ENCODE assay signal across 13 cellular contexts in genomic region chr16:10312784-10313724, GRCh38.
DNase-seq lines count a peak whose midpoint lies in the region; ATAC-seq, FAIRE-seq and TF ChIP-seq lines count a peak whose summit lies in the region.
"Had no signal": no experiment of that assay in that cellular context is flagged by ENCODE, and none has a peak within 500 bp of the region (broad histone marks: within the 10 kb centered on the region; RNA-seq: fewer than 3 reads in every experiment).

No MANE protein-coding gene starts in this region.

- DNase-seq in GM12864 (ENCODE audit: low read depth) (peak; percentile 61), GM12878 (ENCODE audit: low read depth, low spot score) (peak; percentile 80), breast epithelium (ENCODE audit: low spot score in 2 of 2) (no peak)
- no peak for DNase-seq in stimulated activated naive CD8-positive, alpha-beta T cell treated with anti-CD3 and anti-CD28 coated beads, Interleukin-15, Interleukin-2, amounts not matched to agents 100 U/mL and 50 U/mL, for 24 hours
- no peak for DNase-seq in stimulated activated CD4-positive, alpha-beta T cell treated with anti-CD3 and anti-CD28 coated beads, Interleukin-2, amount 100 ng/mL, for 48 hours
- no peak for DNase-seq in activated effector memory CD4-positive, alpha-beta T cell treated with Interleukin-2 at 50 U/mL for 16 hours
- DNase-seq: activated T-cell treated with anti-CD3 and anti-CD28 coated beads, Interleukin-2, amount 50 U/mL, for 4 hours; heart right ventricle; NCI-H1092; stimulated activated CD4-positive, alpha-beta T cell treated with anti-CD3 and anti-CD28 coated beads, Interleukin-4, amount 100 ng/mL, for 1 hour had no signal

- peak overlapping the region; percentile 54; the same call in 1 of the 2 replicates for H2AFZ ChIP-seq in GM12878 (ENCODE audit: control insufficient read depth, low read depth, low read length)

- RAD21 ChIA-PET in GM12878 (lab: Charles Lee; ENCODE audit: unreplicated experiment), result interaction anchor here (0.7 to 10.2 kb wide), 16 partner anchors 7 to 565 kb away, joined by 3 to 143 read pairs (median 6); no protein-coding TSS in a partner anchor

- CTCF ChIA-PET in GM12878 (lab: Yijun Ruan, JAX), result interaction anchor here (0.6 to 13.8 kb wide), 12 partner anchors 9 to 423 kb away, joined by 3 to 196 read pairs (median 5); no protein-coding TSS in a partner anchor

- POLR2A ChIA-PET in GM12878 (lab: Charles Lee), result interaction anchor here (0.6 to 2.8 kb wide), 12 partner anchors 7 to 781 kb away, joined by 3 to 15 read pairs (median 4); partner anchors contain the start of gene ATF7IP2

- peak; percentile 39 to 70; a peak in 2 of 4 replicates for TF ChIP-seq EP300 in GM12878 (IDR thresholded peaks at IDR 0.05; ENCODE audit: borderline replicate concordance in 1 of 2, control insufficient read depth in 1 of 2, low read depth in 2 of 2, low read length in 2 of 2)

- H3K4me3 ChIP-seq in GM12864 (ENCODE audit: low read depth, low read length) (no peak overlapping the region), GM12878 (no peak overlapping the region), breast epithelium (no peak overlapping the region)
- H3K4me3 ChIP-seq: coronary artery, heart right ventricle had no signal

- ATAC-seq in GM19467 (IDR thresholded peaks at IDR 0.05; ENCODE audit: unreplicated experiment) (peak; percentile 75), HG03066 (IDR thresholded peaks at IDR 0.05; ENCODE audit: low read depth, unreplicated experiment) (peak; percentile 85), GM12878 (peak; percentile 92)
- ATAC-seq in stimulated activated naive CD8-positive, alpha-beta T cell treated with anti-CD3 and anti-CD28 coated beads, Interleukin-15, Interleukin-2, amounts not matched to agents 100 U/mL and 50 U/mL, for 24 hours, result no peak
- ATAC-seq: activated T-cell treated with anti-CD3 and anti-CD28 coated beads, Interleukin-2, amount 50 U/mL, for 4 hours; heart right ventricle had no signal

- H4K20me1 ChIP-seq in GM12878 (ENCODE audit: control insufficient read depth, insufficient read depth), result no peaks in the 10 kb centered on the region

- H3K9ac ChIP-seq in GM12878 (ENCODE audit: control insufficient read depth, insufficient read depth, low read length), result no peak overlapping the region

- SMC1A ChIA-PET in GM12878 (lab: Charles Lee; ENCODE audit: uncharacterized antibody, unreplicated experiment), result interaction anchor here (0.6 to 8.8 kb wide), 18 partner anchors 10 to 507 kb away, joined by 3 to 139 read pairs (median 4); partner anchors contain the start of gene GRIN2A

- no peak for TF ChIP-seq RAD21 in GM12878 (IDR thresholded peaks at IDR 0.05; ENCODE audit: insufficient read depth, low read depth, low read length)

- TF ChIP-seq POLR2A in GM12878 (IDR thresholded peaks at IDR 0.05; ENCODE audit: low read depth, low read length) (no peak), breast epithelium (IDR thresholded peaks at IDR 0.05) (no peak)

- H3K4me1 ChIP-seq in GM12878 (ENCODE audit: control insufficient read depth, insufficient read depth, low read length) (peaks cover 21% of the 10 kb centered on the region), breast epithelium (no peaks in the 10 kb centered on the region)
- H3K4me1 ChIP-seq: heart right ventricle had no signal

- H3K36me3 ChIP-seq in GM12878 (ENCODE audit: control insufficient read depth in 2 of 2, insufficient read depth in 2 of 2, low read length in 1 of 2), result no peaks in the 10 kb centered on the region
- H3K36me3 ChIP-seq in breast epithelium, result no peaks in the 10 kb centered on the region
- H3K36me3 ChIP-seq: heart right ventricle had no signal

- in situ Hi-C loops in GM12878 (cut with MboI), result loop anchor here (5.0 to 25.0 kb wide), 3 partner anchors 194 to 574 kb away; partner anchors contain the start of genes CIITA and NUBP1

- peak overlapping the region; percentile 56 for H3K4me2 ChIP-seq in GM12878 (ENCODE audit: control insufficient read depth, insufficient read depth)

- TF ChIP-seq CTCF in GM12864 (IDR thresholded peaks at IDR 0.05; ENCODE audit: low read depth, low read length, missing control alignments) (no peak), GM12878 (IDR thresholded peaks at IDR 0.05 in 2 of 3, conservative IDR thresholded peaks at IDR 0.05 in 1 of 3; ENCODE audit: control insufficient read depth in 2 of 3, extremely low read depth in 1 of 3, insufficient read depth in 1 of 3, low read depth in 3 of 3, low read length in 3 of 3) (no peak), breast epithelium (IDR thresholded peaks at IDR 0.05) (no peak)

- BruUV-seq in GM12878 (replicated peaks; lab: Mats Ljungman, UMichigan), result TSS peak; percentile 99

- H3K9me3 ChIP-seq in GM12878 (replicated peaks; ENCODE audit: control insufficient read depth, insufficient read depth, low read length), result no peaks in the 10 kb centered on the region; the same call in 1 of the 3 replicates
- no peaks in the 10 kb centered on the region for H3K9me3 ChIP-seq in breast epithelium
- H3K9me3 ChIP-seq: heart right ventricle had no signal

- peak overlapping the region; percentile 59 for H3K27ac ChIP-seq in GM12878 (ENCODE audit: control insufficient read depth, insufficient read depth)
- H3K27ac ChIP-seq in breast epithelium, result no peak overlapping the region
- H3K27ac ChIP-seq: coronary artery, heart right ventricle had no signal

- no peaks in the 10 kb centered on the region for H3K79me2 ChIP-seq in GM12878 (ENCODE audit: control insufficient read depth, insufficient read depth, low read length)

- FAIRE-seq in GM12878 (lab: Jason Lieb, UNC), result peak; percentile 96

- intact Hi-C loops in GM12878 (cut with micrococcal nuclease; ENCODE audit: unreplicated experiment), result loop anchor here (1.0 to 5.0 kb wide), 5 partner anchors 16 to 424 kb away; partner anchors contain the start of gene ATF7IP2
- intact Hi-C loops in breast epithelium (cut with DNase I; ENCODE audit: low total_unique reads), result loop anchor here (10.0 kb wide), 1 partner anchor 1288 kb away; no protein-coding TSS in a partner anchor

- WGBS in GM12878 (ENCODE audit: insufficient coverage, insufficient replicate concordance, low lambda C conversion rate, missing lambda C conversion rate), result 6% methylated on average over 7 of the region's 7 CpGs

- H3K27me3 ChIP-seq in GM12878 (replicated peaks in 1 of 2; ENCODE audit: control insufficient read depth in 2 of 2, insufficient read depth in 2 of 2, low read length in 1 of 2), result no peaks in the 10 kb centered on the region
- no peaks in the 10 kb centered on the region for H3K27me3 ChIP-seq in breast epithelium
- H3K27me3 ChIP-seq: heart right ventricle had no signal

TF ChIP-seq in GM12878, 131 proteins besides CTCF, POLR2A, EP300 and RAD21 (continues in another document):
- no peak for TF ChIP-seq TBL1XR1 (IDR thresholded peaks at IDR 0.05; ENCODE audit: low read depth, low read length)
- TF ChIP-seq, protein P1, sequence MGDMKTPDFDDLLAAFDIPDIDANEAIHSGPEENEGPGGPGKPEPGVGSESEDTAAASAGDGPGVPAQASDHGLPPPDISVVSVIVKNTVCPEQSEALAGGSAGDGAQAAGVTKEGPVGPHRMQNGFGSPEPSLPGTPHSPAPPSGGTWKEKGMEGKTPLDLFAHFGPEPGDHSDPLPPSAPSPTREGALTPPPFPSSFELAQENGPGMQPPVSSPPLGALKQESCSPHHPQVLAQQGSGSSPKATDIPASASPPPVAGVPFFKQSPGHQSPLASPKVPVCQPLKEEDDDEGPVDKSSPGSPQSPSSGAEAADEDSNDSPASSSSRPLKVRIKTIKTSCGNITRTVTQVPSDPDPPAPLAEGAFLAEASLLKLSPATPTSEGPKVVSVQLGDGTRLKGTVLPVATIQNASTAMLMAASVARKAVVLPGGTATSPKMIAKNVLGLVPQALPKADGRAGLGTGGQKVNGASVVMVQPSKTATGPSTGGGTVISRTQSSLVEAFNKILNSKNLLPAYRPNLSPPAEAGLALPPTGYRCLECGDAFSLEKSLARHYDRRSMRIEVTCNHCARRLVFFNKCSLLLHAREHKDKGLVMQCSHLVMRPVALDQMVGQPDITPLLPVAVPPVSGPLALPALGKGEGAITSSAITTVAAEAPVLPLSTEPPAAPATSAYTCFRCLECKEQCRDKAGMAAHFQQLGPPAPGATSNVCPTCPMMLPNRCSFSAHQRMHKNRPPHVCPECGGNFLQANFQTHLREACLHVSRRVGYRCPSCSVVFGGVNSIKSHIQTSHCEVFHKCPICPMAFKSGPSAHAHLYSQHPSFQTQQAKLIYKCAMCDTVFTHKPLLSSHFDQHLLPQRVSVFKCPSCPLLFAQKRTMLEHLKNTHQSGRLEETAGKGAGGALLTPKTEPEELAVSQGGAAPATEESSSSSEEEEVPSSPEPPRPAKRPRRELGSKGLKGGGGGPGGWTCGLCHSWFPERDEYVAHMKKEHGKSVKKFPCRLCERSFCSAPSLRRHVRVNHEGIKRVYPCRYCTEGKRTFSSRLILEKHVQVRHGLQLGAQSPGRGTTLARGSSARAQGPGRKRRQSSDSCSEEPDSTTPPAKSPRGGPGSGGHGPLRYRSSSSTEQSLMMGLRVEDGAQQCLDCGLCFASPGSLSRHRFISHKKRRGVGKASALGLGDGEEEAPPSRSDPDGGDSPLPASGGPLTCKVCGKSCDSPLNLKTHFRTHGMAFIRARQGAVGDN (IDR thresholded peaks at IDR 0.05), result peak; percentile 95
- peak; percentile 77 for TF ChIP-seq NR2F1 (conservative IDR thresholded peaks at IDR 0.05)
- no peak for TF ChIP-seq TCF7 (IDR thresholded peaks at IDR 0.05; ENCODE audit: borderline replicate concordance)
- TF ChIP-seq POU2F2 (IDR thresholded peaks at IDR 0.05; ENCODE audit: borderline replicate concordance, low read depth, low read length), result peak; percentile 37; the same call in 1 of the 3 replicates
- TF ChIP-seq BHLHE40 (IDR thresholded peaks at IDR 0.05; ENCODE audit: borderline replicate concordance in 1 of 2, low read depth in 2 of 2, low read length in 1 of 2), result peak in 1 of 2 experiments; percentile 23; a peak in 1 of 4 replicates
- no peak for TF ChIP-seq MYC (IDR thresholded peaks at IDR 0.05; ENCODE audit: insufficient read depth, insufficient read length, insufficient replicate concordance, low read length, severe bottlenecking)
- TF ChIP-seq FOXM1 (IDR thresholded peaks at IDR 0.05; ENCODE audit: low read depth, low read length), result peak; percentile 39; the same call in 1 of the 2 replicates

Comparison
In these comparisons a context has a peak if more than half of its experiments do, and no peak if none do; other contexts are left out.
1. DNase-seq: peak in GM12864 (single experiment) and GM12878 (single experiment); none in stimulated activated naive CD8-positive, alpha-beta T cell treated with anti-CD3 and anti-CD28 coated beads, Interleukin-15, Interleukin-2, amounts not matched to agents 100 U/mL and 50 U/mL, for 24 hours (single experiment), stimulated activated CD4-positive, alpha-beta T cell treated with anti-CD3 and anti-CD28 coated beads, Interleukin-2, amount 100 ng/mL, for 48 hours (0 of 2), breast epithelium (0 of 2) and activated effector memory CD4-positive, alpha-beta T cell treated with Interleukin-2 at 50 U/mL for 16 hours (single experiment).